In the genomic region with DNA sequence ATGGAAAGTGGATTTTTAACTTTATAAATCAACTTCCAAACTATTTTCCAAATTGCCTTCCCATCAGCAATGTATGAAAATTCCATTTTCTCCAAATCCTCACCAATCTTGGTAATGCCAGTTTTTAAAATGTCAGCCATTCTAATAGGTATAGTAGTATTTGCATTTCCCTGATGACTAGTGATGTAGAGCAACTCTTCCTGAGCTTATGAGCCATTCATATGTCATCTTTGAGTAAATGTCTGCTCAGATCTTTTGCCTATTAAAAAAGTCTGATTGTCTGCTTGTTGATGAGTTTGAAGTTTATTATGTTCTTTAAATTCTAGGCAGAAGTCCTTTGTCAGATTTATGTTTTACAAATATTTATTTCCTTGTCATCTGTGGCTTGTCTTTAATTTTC, we compare ENCODE assay signal across 19 cellular contexts. TPM values are rescaled to one million over a fixed set of nuclear protein-coding genes. Genes with fewer than 3 reads are reported as not detected.
DNase-seq lines count a peak whose midpoint lies in the region; ATAC-seq, FAIRE-seq and TF ChIP-seq lines count a peak whose summit lies in the region.
"Had no signal": no experiment of that assay in that cellular context is flagged by ENCODE, and none has a peak within 500 bp of the region (broad histone marks: within the 10 kb centered on the region; RNA-seq: fewer than 3 reads in every experiment).

No MANE protein-coding gene starts in this region.

- H3K27ac ChIP-seq in PC-3 (ENCODE audit: low read length), result peak overlapping the region; percentile 92
- H3K27ac ChIP-seq in dorsolateral prefrontal cortex, result peak overlapping the region in 1 of 59 donors; percentile 26
- H3K27ac ChIP-seq in effector memory CD4-positive, alpha-beta T cell (ENCODE audit: insufficient read depth, low read length, poor library complexity, severe bottlenecking), result no peak overlapping the region
- no peak overlapping the region for H3K27ac ChIP-seq in mammary epithelial cell (ENCODE audit: insufficient read depth, low read depth, low read length)
- no peak overlapping the region for H3K27ac ChIP-seq in WERI-Rb-1

- 0 out of 2 replicates have a peak overlapping the region, but pooled peaks have one; percentile 15 for H3K4me3 ChIP-seq in PC-3 (ENCODE audit: low read length)
- H3K4me3 ChIP-seq in bronchial epithelial cell (ENCODE audit: low read depth, low read length), result no peak overlapping the region
- H3K4me3 ChIP-seq in dorsolateral prefrontal cortex, result no peak overlapping the region
- H3K4me3 ChIP-seq in effector memory CD4-positive, alpha-beta T cell (ENCODE audit: insufficient read depth, low read depth, low read length, poor library complexity, severe bottlenecking), result no peak overlapping the region
- H3K4me3 ChIP-seq in mammary epithelial cell (replicated peaks in 1 of 3; ENCODE audit: insufficient read depth in 1 of 3, low read depth in 2 of 3, low read length in 3 of 3), result no peak overlapping the region
- no peak overlapping the region for H3K4me3 ChIP-seq in WERI-Rb-1 (ENCODE audit: low read depth, low read length)

- BruUV-seq in PC-3 (replicated peaks; lab: Mats Ljungman, UMichigan), result no TSS peak
- no TSS peak for BruUV-seq in mammary epithelial cell (replicated peaks; lab: Mats Ljungman, UMichigan)

- H3K9me3 ChIP-seq in PC-3 (ENCODE audit: low read length) (no peaks in the 10 kb centered on the region), mammary epithelial cell (replicated peaks; ENCODE audit: insufficient read depth, low read length) (no peaks in the 10 kb centered on the region), WERI-Rb-1 (ENCODE audit: severe bottlenecking) (no peaks in the 10 kb centered on the region)
- H3K9me3 ChIP-seq in effector memory CD4-positive, alpha-beta T cell (ENCODE audit: control insufficient read depth, low read length), result no peaks in the 10 kb centered on the region
- H3K9me3 ChIP-seq: BE2C had no signal

- no peaks in the 10 kb centered on the region for H3K27me3 ChIP-seq in PC-3 (ENCODE audit: low read length)
- no peaks in the 10 kb centered on the region for H3K27me3 ChIP-seq in bronchial epithelial cell (ENCODE audit: control insufficient read depth, insufficient read depth, low read length)
- H3K27me3 ChIP-seq in dorsolateral prefrontal cortex, result no peaks in the 10 kb centered on the region
- H3K27me3 ChIP-seq in effector memory CD4-positive, alpha-beta T cell (replicated peaks; ENCODE audit: control insufficient read depth, insufficient read depth, low read length, poor library complexity, severe bottlenecking), result no peaks in the 10 kb centered on the region
- no peaks in the 10 kb centered on the region for H3K27me3 ChIP-seq in mammary epithelial cell (ENCODE audit: insufficient read depth, low read length)
- no peaks in the 10 kb centered on the region for H3K27me3 ChIP-seq in WERI-Rb-1 (ENCODE audit: insufficient read depth, low read depth, severe bottlenecking)
- H3K27me3 ChIP-seq: BE2C had no signal

- no peak overlapping the region for H2AFZ ChIP-seq in PC-3 (ENCODE audit: low read length)
- no peak overlapping the region for H2AFZ ChIP-seq in mammary epithelial cell (ENCODE audit: low read depth, low read length)

- peak; percentile 86 for ATAC-seq in PC-3
- ATAC-seq: HepG2 had no signal

- CTCF ChIA-PET in PC-3 (lab: Charles Lee), result no interaction called here
- CTCF ChIA-PET in mammary epithelial cell (lab: Charles Lee; ENCODE audit: low non-redundant PET), result no interaction called here

- peak; percentile 76 for DNase-seq in PC-3
- peak; percentile 65 for DNase-seq in bronchial epithelial cell (ENCODE audit: low read depth)
- no peak for DNase-seq in dorsolateral prefrontal cortex
- DNase-seq in effector memory CD4-positive, alpha-beta T cell, result no peak
- no peak for DNase-seq in mammary epithelial cell
- DNase-seq in WERI-Rb-1, result no peak
- DNase-seq: ACHN; BE2C; C1 segment of cervical spinal cord; CD4-positive, CD25-positive, alpha-beta regulatory T cell; CD8-positive, alpha-beta memory T cell; COR-L47; GF-D8; H9 had no signal

- H3F3A ChIP-seq in PC-3 (ENCODE audit: low read length, unreplicated experiment), result no peaks in the 10 kb centered on the region

- peaks cover 56% of the 10 kb centered on the region for H3K36me3 ChIP-seq in PC-3 (ENCODE audit: low read depth, low read length)
- H3K36me3 ChIP-seq in bronchial epithelial cell (ENCODE audit: control insufficient read depth, insufficient read depth, low read length), result peaks cover 11% of the 10 kb centered on the region
- peaks cover 46% of the 10 kb centered on the region for H3K36me3 ChIP-seq in effector memory CD4-positive, alpha-beta T cell (ENCODE audit: control insufficient read depth, insufficient read depth, low read length)
- H3K36me3 ChIP-seq in mammary epithelial cell (ENCODE audit: insufficient read depth, low read length), result peaks cover 21% of the 10 kb centered on the region
- peaks cover 84% of the 10 kb centered on the region for H3K36me3 ChIP-seq in WERI-Rb-1

- dilution Hi-C loops in mammary epithelial cell (cut with HindIII; ENCODE audit: low sequenced_read_pairs), result no loop called here

- intact Hi-C loops in PC-3 (cut with micrococcal nuclease), result loop anchor here (1.0 kb wide), 1 partner anchor 98 kb away; no protein-coding TSS in a partner anchor
- intact Hi-C loops in dorsolateral prefrontal cortex (cut with DNase I), result no loop called here
- intact Hi-C loops in mammary epithelial cell (cut with micrococcal nuclease), result no loop called here

- H3K4me1 ChIP-seq in PC-3 (ENCODE audit: insufficient read depth, low read length), result peaks cover 40% of the 10 kb centered on the region
- H3K4me1 ChIP-seq in effector memory CD4-positive, alpha-beta T cell (ENCODE audit: control insufficient read depth, insufficient read depth, low read length, poor library complexity, severe bottlenecking), result no peaks in the 10 kb centered on the region
- H3K4me1 ChIP-seq in mammary epithelial cell (ENCODE audit: insufficient read depth, low read length), result no peaks in the 10 kb centered on the region
- H3K4me1 ChIP-seq: BE2C had no signal

- FAIRE-seq in bronchial epithelial cell (lab: Jason Lieb, UNC), result no peak
- FAIRE-seq in islet of Langerhans (lab: Jason Lieb, UNC), result peak; percentile 21
- FAIRE-seq: A204.1, D721Med, H1, HepG2 had no signal

- H3K79me2 ChIP-seq in PC-3 (ENCODE audit: low read length), result 0 out of 2 replicates have a peak, but pooled peaks cover 4% of the 10 kb centered on the region
- no peaks in the 10 kb centered on the region for H3K79me2 ChIP-seq in mammary epithelial cell (ENCODE audit: insufficient read depth, low read length)

- in situ Hi-C loops in mammary epithelial cell (cut with MboI; ENCODE audit: low sequenced_read_pairs in 2 of 2), result loop anchor here in 1 of 2 donors (10.0 kb wide), 1 partner anchor 99 kb away; the partner anchor contains the start of gene LACTBL1

- H4K20me1 ChIP-seq in PC-3 (ENCODE audit: low read length) (no peaks in the 10 kb centered on the region), mammary epithelial cell (ENCODE audit: insufficient read depth, low read length) (no peaks in the 10 kb centered on the region)

- no peaks in the 10 kb centered on the region for H3K9me2 ChIP-seq in PC-3 (replicated peaks; ENCODE audit: low read length)

- H3K9ac ChIP-seq in PC-3 (ENCODE audit: low read length), result peak overlapping the region; percentile 58
- H3K9ac ChIP-seq in mammary epithelial cell (ENCODE audit: insufficient read depth, low read length), result no peak overlapping the region

- no peak for TF ChIP-seq CTCF in PC-3 (conservative IDR thresholded peaks at IDR 0.05; ENCODE audit: low read depth, low read length)
- no peak for TF ChIP-seq CTCF in bronchial epithelial cell (IDR thresholded peaks at IDR 0.05; ENCODE audit: insufficient read depth, low read length, severe bottlenecking)
- no peak for TF ChIP-seq CTCF in dorsolateral prefrontal cortex (IDR thresholded peaks at IDR 0.05 in 54 of 56, conservative IDR thresholded peaks at IDR 0.05 in 2 of 56; ENCODE audit: low read depth in 1 of 56, partially characterized antibody in 56 of 56)
- TF ChIP-seq CTCF in mammary epithelial cell (conservative IDR thresholded peaks at IDR 0.05 in 1 of 2, IDR thresholded peaks at IDR 0.05 in 1 of 2; ENCODE audit: extremely low read depth in 1 of 2, insufficient read depth in 1 of 2, low read depth in 1 of 2, low read length in 2 of 2), result no peak
- TF ChIP-seq CTCF in WERI-Rb-1 (IDR thresholded peaks at IDR 0.05; ENCODE audit: low read depth, low read length), result no peak

- POLR2A ChIA-PET in PC-3 (lab: Charles Lee; ENCODE audit: unreplicated experiment), result interaction anchor here (0.5 kb wide), 1 partner anchor 21 kb away, joined by 4 read pairs; no protein-coding TSS in a partner anchor

- peak overlapping the region; percentile 65 for H3K4me2 ChIP-seq in PC-3 (ENCODE audit: low read length)
- H3K4me2 ChIP-seq in mammary epithelial cell (ENCODE audit: insufficient read depth, low read depth, low read length), result no peak overlapping the region

RNA-seq across cellular contexts. Expression of gene KDM1A, which starts 54.7 kb away (rescaled TPM):
- total RNA-seq in PC-3 (2014; rRNA removed) (186 and 229 TPM in 2 replicates), bronchial epithelial cell (69.8 and 71.1 TPM in 2 replicates), dorsolateral prefrontal cortex (10 to 100 TPM; 33.5 to 68.5 (median 56.1) TPM), mammary epithelial cell (10 to 100 TPM; 65.1 to 65.8 TPM)
- polyA plus RNA-seq in mammary epithelial cell, result 86.3 TPM
- polyA minus RNA-seq in mammary epithelial cell, result 116 TPM

RNA-seq across cellular contexts. Expression of gene TEX46, which starts 58.4 kb away (rescaled TPM):
- total RNA-seq in PC-3 (2014; rRNA removed), result not detected in 2 replicates
- total RNA-seq in bronchial epithelial cell, result not detected in 2 replicates
- total RNA-seq in dorsolateral prefrontal cortex, result 1 to 10 TPM in 50 of 120 experiments, under 1 TPM in 2, not detected in 68; 0.87 to 3.2 (median 1.5) TPM
- not detected for total RNA-seq in mammary epithelial cell
- polyA plus RNA-seq in mammary epithelial cell, result not detected
- polyA minus RNA-seq in mammary epithelial cell, result not detected
- total RNA-seq: CD4-positive, CD25-positive, alpha-beta regulatory T cell; CD8-positive, alpha-beta memory T cell; H1; H9; HepG2 had no signal
- polyA plus RNA-seq: CD8-positive, alpha-beta memory T cell; H1; HepG2 had no signal

Comparison
In these comparisons a context has a peak if more than half of its experiments do, and no peak if none do; other contexts are left out.
1. DNase-seq: peak in PC-3 (single experiment) and bronchial epithelial cell (single experiment); none in dorsolateral prefrontal cortex (0 of 10), effector memory CD4-positive, alpha-beta T cell (0 of 3), mammary epithelial cell (single experiment) and WERI-Rb-1 (single experiment).